8 cellular contexts compared by ENCODE assay signal in genomic region chr12:121334513-121335343, GRCh38. TPM values are rescaled to one million over a fixed set of nuclear protein-coding genes. Genes with fewer than 3 reads are reported as not detected.
DNase-seq lines count a peak whose midpoint lies in the region; ATAC-seq and TF ChIP-seq lines count a peak whose summit lies in the region.

No MANE protein-coding gene starts in this region.

- no peak for TF ChIP-seq POLR2A in heart left ventricle (IDR thresholded peaks at IDR 0.05)

- no peaks in the 10 kb centered on the region for H3K4me1 Mint-ChIP-seq in Caco-2 (ENCODE audit: low read depth, unreplicated experiment)
- no peaks in the 10 kb centered on the region for H3K4me1 Mint-ChIP-seq in activated CD4-positive, alpha-beta T cell treated with anti-CD3 and anti-CD28 coated beads, Interleukin-2, amount 10 ng/mL, durations not matched to agents 7 days and 5 days

- intact Hi-C loops in Caco-2 (cut with micrococcal nuclease; ENCODE audit: unreplicated experiment) = loop anchor here (1.0 kb wide), 1 partner anchor 109 kb away; no protein-coding TSS in a partner anchor
- intact Hi-C loops in heart left ventricle (cut with DNase I) = loop anchor here (1.0 to 10.0 kb wide), 5 partner anchors 107 to 350 kb away; no protein-coding TSS in a partner anchor

- H3K27me3 ChIP-seq in Caco-2 (replicated peaks; ENCODE audit: control insufficient read depth, insufficient read depth, low read length) (no peaks in the 10 kb centered on the region), heart left ventricle (no peaks in the 10 kb centered on the region)

- H3K36me3 ChIP-seq in Caco-2 (ENCODE audit: control insufficient read depth, insufficient read depth, low read length) (peaks cover 1% of the 10 kb centered on the region), heart left ventricle (peaks cover 0 to 98% (median 91%) of the 10 kb centered on the region in 9 donors)

- POLR2A ChIA-PET in Caco-2 (lab: Charles Lee) = no interaction called here
- POLR2A ChIA-PET in activated CD4-positive, alpha-beta T cell treated with anti-CD3 and anti-CD28 coated beads, Interleukin-2, amount 10 ng/mL, durations not matched to agents 7 days and 5 days (lab: Charles Lee) = interaction anchor here (0.7 kb wide), 1 partner anchor 384 kb away, joined by 7 read pairs; no protein-coding TSS in a partner anchor

- 60 to 65% (median 62%) methylated on average over 8 of the region's 8 CpGs for WGBS in heart left ventricle, 4 donors

- TF ChIP-seq CTCF in Caco-2 (IDR thresholded peaks at IDR 0.05; ENCODE audit: insufficient read depth in 1 of 2, low read depth in 1 of 2, low read length in 1 of 2, severe bottlenecking in 1 of 2, unreplicated experiment in 1 of 2) = peak; percentile 68 to 71
- TF ChIP-seq CTCF in heart left ventricle (IDR thresholded peaks at IDR 0.05) = peak; percentile 76 to 93 (median 86)

- no TSS peak for BruUV-seq in Caco-2 (replicated peaks; lab: Mats Ljungman, UMichigan)

- H3K4me1 ChIP-seq in Caco-2 = no peaks in the 10 kb centered on the region
- peaks cover 0 to 4% (median 0%) of the 10 kb centered on the region in 12 donors for H3K4me1 ChIP-seq in heart left ventricle

- peaks cover 72% of the 10 kb centered on the region for H3K36me3 Mint-ChIP-seq in Caco-2 (ENCODE audit: insufficient read depth, unreplicated experiment)
- peaks cover 45% of the 10 kb centered on the region for H3K36me3 Mint-ChIP-seq in activated CD4-positive, alpha-beta T cell treated with anti-CD3 and anti-CD28 coated beads, Interleukin-2, amount 10 ng/mL, durations not matched to agents 7 days and 5 days (ENCODE audit: low read depth)

- DNase-seq in Caco-2 (peak in 1 of 2 experiments; percentile 58), H4 (ENCODE audit: low spot score) (peak; percentile 70), NCI-H345 (lab: John Stamatoyannopoulos, UW) (peak; percentile 61), heart left ventricle (no peak), putamen (ENCODE audit: low spot score) (peak; percentile 67)
- peak; percentile 49 for DNase-seq in activated CD4-positive, alpha-beta T cell treated with anti-CD3 and anti-CD28 coated beads, Interleukin-2, amount 10 ng/mL, durations not matched to agents 7 days and 5 days
- DNase-seq in activated CD4-positive, CD25-positive, alpha-beta regulatory T cell (lab: John Stamatoyannopoulos, UW) = no peak

- no peak overlapping the region for H3K27ac ChIP-seq in heart left ventricle

- no peaks in the 10 kb centered on the region for H3K9me3 Mint-ChIP-seq in Caco-2 (ENCODE audit: unreplicated experiment)
- H3K9me3 Mint-ChIP-seq in activated CD4-positive, alpha-beta T cell treated with anti-CD3 and anti-CD28 coated beads, Interleukin-2, amount 10 ng/mL, durations not matched to agents 7 days and 5 days = no peaks in the 10 kb centered on the region

- H3K27ac Mint-ChIP-seq in Caco-2 (ENCODE audit: unreplicated experiment) = no peak overlapping the region
- no peak overlapping the region for H3K27ac Mint-ChIP-seq in activated CD4-positive, alpha-beta T cell treated with anti-CD3 and anti-CD28 coated beads, Interleukin-2, amount 10 ng/mL, durations not matched to agents 7 days and 5 days

- H3K4me3 ChIP-seq in Caco-2 (ENCODE audit: low read depth, low read length) (no peak overlapping the region), heart left ventricle (no peak overlapping the region)

- no peak overlapping the region for H3K4me3 Mint-ChIP-seq in Caco-2 (ENCODE audit: unreplicated experiment)
- H3K4me3 Mint-ChIP-seq in activated CD4-positive, alpha-beta T cell treated with anti-CD3 and anti-CD28 coated beads, Interleukin-2, amount 10 ng/mL, durations not matched to agents 7 days and 5 days = no peak overlapping the region

- CTCF ChIA-PET in Caco-2 (lab: Charles Lee) = interaction anchor here (0.6 to 1.5 kb wide), 7 partner anchors 17 to 112 kb away, joined by 3 to 21 read pairs (median 5); partner anchors contain the start of genes ANAPC5 and RNF34
- CTCF ChIA-PET in activated CD4-positive, alpha-beta T cell treated with anti-CD3 and anti-CD28 coated beads, Interleukin-2, amount 10 ng/mL, durations not matched to agents 7 days and 5 days (lab: Charles Lee) = interaction anchor here (0.6 to 5.0 kb wide), 10 partner anchors 10 to 129 kb away, joined by 3 to 25 read pairs (median 4); no protein-coding TSS in a partner anchor

- H3K27me3 Mint-ChIP-seq in Caco-2 (ENCODE audit: insufficient read depth, unreplicated experiment) = no peaks in the 10 kb centered on the region
- H3K27me3 Mint-ChIP-seq in activated CD4-positive, alpha-beta T cell treated with anti-CD3 and anti-CD28 coated beads, Interleukin-2, amount 10 ng/mL, durations not matched to agents 7 days and 5 days = no peaks in the 10 kb centered on the region

- peak in 3 of 4 donors; percentile 71 to 81 (median 79) for ATAC-seq in heart left ventricle
- no peak for ATAC-seq in HG02588 (IDR thresholded peaks at IDR 0.05; ENCODE audit: unreplicated experiment)

- H3K9me3 ChIP-seq in Caco-2 (no peaks in the 10 kb centered on the region), heart left ventricle (no peaks in the 10 kb centered on the region)

RNA-seq across cellular contexts. Expression of gene ANAPC5, which starts 17.5 kb away (rescaled TPM):
- total RNA-seq in Caco-2 (2022) (106 and 115 TPM in 2 replicates), heart left ventricle (10 to 100 TPM; 55.0 to 81.1 (median 59.1) TPM)
- total RNA-seq in H4 (2014; rRNA removed; shearing (Covaris generic)) = 128 and 134 TPM in 2 replicates
- total RNA-seq in activated CD4-positive, alpha-beta T cell treated with anti-CD3 and anti-CD28 coated beads, Interleukin-2, amount 10 ng/mL, durations not matched to agents 7 days and 5 days = 100 to 1,000 TPM; 140 TPM
- polyA plus RNA-seq in heart left ventricle = 10 to 100 TPM; 58.1 to 81.7 TPM

RNA-seq across cellular contexts. Expression of gene CAMKK2, which starts 38.2 kb away (rescaled TPM):
- total RNA-seq in Caco-2 (2022) (26.9 and 31.0 TPM in 2 replicates), heart left ventricle (10 to 100 TPM; 12.5 to 28.2 (median 16.0) TPM)
- 3.2 and 4.1 TPM in 2 replicates for total RNA-seq in H4 (2014; rRNA removed; shearing (Covaris generic))
- total RNA-seq in activated CD4-positive, alpha-beta T cell treated with anti-CD3 and anti-CD28 coated beads, Interleukin-2, amount 10 ng/mL, durations not matched to agents 7 days and 5 days = 10 to 100 TPM; 31.2 to 32.4 TPM
- polyA plus RNA-seq in heart left ventricle = 10 to 100 TPM in 1 of 2 donors, 1 to 10 TPM in 1; 7.4 to 19.5 TPM

Comparison
In these comparisons a context has a peak if more than half of its experiments do, and no peak if none do; other contexts are left out.
1. DNase-seq: peak in H4 (single experiment), NCI-H345 (single experiment), activated CD4-positive, alpha-beta T cell treated with anti-CD3 and anti-CD28 coated beads, Interleukin-2, amount 10 ng/mL, durations not matched to agents 7 days and 5 days (single experiment) and putamen (single experiment); none in heart left ventricle (0 of 5) and activated CD4-positive, CD25-positive, alpha-beta regulatory T cell (0 of 4).